9 cellular contexts compared by ENCODE assay signal in the genomic region with DNA sequence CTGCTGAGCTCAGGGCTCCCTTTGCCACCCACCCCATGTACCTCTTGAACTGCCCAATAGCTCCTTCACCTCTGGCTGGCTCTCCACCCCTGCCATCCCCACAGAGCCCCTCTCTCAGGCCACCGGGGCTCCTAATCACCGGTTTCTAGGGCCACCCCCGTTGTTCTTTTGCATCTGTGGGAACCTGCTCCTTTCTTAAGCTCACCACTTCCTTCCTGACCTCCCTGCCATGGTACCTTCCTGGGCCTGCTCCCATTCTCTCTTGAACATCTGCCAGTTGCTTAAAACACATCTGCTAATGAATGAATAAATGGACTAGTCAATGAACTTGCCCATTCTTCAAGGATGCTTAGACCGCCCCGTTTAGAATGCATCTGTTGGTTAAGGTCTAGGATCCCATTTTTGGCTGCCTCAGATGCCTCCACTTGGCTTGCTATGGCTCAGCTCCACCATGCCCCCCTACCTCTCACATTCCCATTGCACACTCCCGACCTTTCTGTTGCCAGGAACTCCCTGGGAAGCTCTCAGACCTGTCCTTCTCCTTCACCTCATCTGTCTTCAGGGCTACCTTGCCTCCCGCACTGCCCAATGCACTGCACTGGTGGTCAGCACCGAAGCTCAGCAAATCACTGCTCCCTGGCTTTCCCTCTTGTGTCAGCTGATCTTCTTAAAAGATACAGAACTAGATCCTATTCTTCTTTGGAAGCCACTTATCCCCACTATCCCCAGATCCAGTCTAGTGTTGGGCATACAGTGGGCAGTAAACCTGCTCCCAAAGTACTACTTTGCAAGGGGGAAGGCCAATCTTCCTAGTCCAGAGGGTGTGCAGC. TPM values are rescaled to one million over a fixed set of nuclear protein-coding genes. Genes with fewer than 3 reads are reported as not detected.
DNase-seq lines count a peak whose midpoint lies in the region; ATAC-seq and TF ChIP-seq lines count a peak whose summit lies in the region.
"Had no signal": no experiment of that assay in that cellular context is flagged by ENCODE, and none has a peak within 500 bp of the region (broad histone marks: within the 10 kb centered on the region; RNA-seq: fewer than 3 reads in every experiment).

No MANE protein-coding gene starts in this region.

- WGBS in thyroid gland, 2 donors = 51 to 52% methylated on average over 8 of the region's 8 CpGs

- H3K27ac Mint-ChIP-seq in activated naive CD8-positive, alpha-beta T cell treated with anti-CD3 and anti-CD28 coated beads, Interleukin-2, amount 50 U/mL, for 24 hours = no peak overlapping the region

- H3K4me1 ChIP-seq in thyroid gland = peaks cover 49 to 97% of the 10 kb centered on the region in 2 donors

- H3K27me3 ChIP-seq in layer of hippocampus (ENCODE audit: control insufficient read depth, insufficient read depth, low read length) = no peaks in the 10 kb centered on the region
- H3K27me3 ChIP-seq in thyroid gland = no peaks in the 10 kb centered on the region

- TF ChIP-seq CTCF in thyroid gland (IDR thresholded peaks at IDR 0.05) = no peak

- peaks cover 27% of the 10 kb centered on the region for H3K4me1 Mint-ChIP-seq in activated T-cell treated with anti-CD3 and anti-CD28 coated beads, Interleukin-2, amount 50 U/mL, for 4 hours (ENCODE audit: low read depth)
- H3K4me1 Mint-ChIP-seq in activated naive CD8-positive, alpha-beta T cell treated with anti-CD3 and anti-CD28 coated beads, Interleukin-2, amount 50 U/mL, for 24 hours = peaks cover 20% of the 10 kb centered on the region

- ATAC-seq in activated T-cell treated with anti-CD3 and anti-CD28 coated beads, Interleukin-2, amount 50 U/mL, for 4 hours = peak in 1 of 2 donors; percentile 9
- ATAC-seq in activated naive CD8-positive, alpha-beta T cell treated with anti-CD3 and anti-CD28 coated beads, Interleukin-2, amount 50 U/mL, for 24 hours = no peak
- ATAC-seq in HG03025 (IDR thresholded peaks at IDR 0.05; ENCODE audit: low FRiP score, unreplicated experiment) = no peak

- no peaks in the 10 kb centered on the region for H3K9me3 Mint-ChIP-seq in activated T-cell treated with anti-CD3 and anti-CD28 coated beads, Interleukin-2, amount 50 U/mL, for 4 hours
- no peaks in the 10 kb centered on the region for H3K9me3 Mint-ChIP-seq in activated naive CD8-positive, alpha-beta T cell treated with anti-CD3 and anti-CD28 coated beads, Interleukin-2, amount 50 U/mL, for 24 hours

- DNase-seq in activated T-cell treated with anti-CD3 and anti-CD28 coated beads, Interleukin-2, amount 50 U/mL, for 4 hours = no peak
- DNase-seq in activated T-cell treated with anti-CD3 and anti-CD28 coated beads, Interleukin-2, amount 50 U/mL, for 1 hour = no peak
- DNase-seq in activated naive CD8-positive, alpha-beta T cell treated with anti-CD3 and anti-CD28 coated beads, Interleukin-2, amount 50 U/mL, for 24 hours = no peak
- peak in 1 of 2 donors; percentile 1 for DNase-seq in thyroid gland
- DNase-seq in NK-92 treated with Interleukin-12 subunit alpha and Interleukin-12 subunit beta, amount 100 ng/mL, for 24 hours (lab: John Stamatoyannopoulos, UW) = no peak
- DNase-seq in NOMO-1 treated with dmso at 0.1 percent for 144 hours (lab: John Stamatoyannopoulos, UW; ENCODE audit: unreplicated experiment) = no peak

- H3K36me3 ChIP-seq in thyroid gland = peaks cover 84 to 90% of the 10 kb centered on the region in 2 donors

- peaks cover 6% of the 10 kb centered on the region for H3K27me3 Mint-ChIP-seq in activated T-cell treated with anti-CD3 and anti-CD28 coated beads, Interleukin-2, amount 50 U/mL, for 4 hours (ENCODE audit: low read depth)
- peaks cover 12% of the 10 kb centered on the region for H3K27me3 Mint-ChIP-seq in activated naive CD8-positive, alpha-beta T cell treated with anti-CD3 and anti-CD28 coated beads, Interleukin-2, amount 50 U/mL, for 24 hours

- peak overlapping the region; percentile 98 for H3K27ac ChIP-seq in layer of hippocampus (ENCODE audit: low read depth, low read length)
- H3K27ac ChIP-seq in thyroid gland = peak overlapping the region; percentile 80 to 100 (median 100)
- H3K27ac ChIP-seq: C4-2B had no signal

- H3K4me3 ChIP-seq in thyroid gland (replicated peaks in 1 of 3) = no peak overlapping the region

- H3K36me3 Mint-ChIP-seq in activated T-cell treated with anti-CD3 and anti-CD28 coated beads, Interleukin-2, amount 50 U/mL, for 4 hours (ENCODE audit: insufficient read depth) = no peaks in the 10 kb centered on the region
- no peaks in the 10 kb centered on the region for H3K36me3 Mint-ChIP-seq in activated naive CD8-positive, alpha-beta T cell treated with anti-CD3 and anti-CD28 coated beads, Interleukin-2, amount 50 U/mL, for 24 hours (ENCODE audit: low read depth)

- intact Hi-C loops in thyroid gland (cut with DNase I) = no loop called here

- H3K4me3 Mint-ChIP-seq in activated T-cell treated with anti-CD3 and anti-CD28 coated beads, Interleukin-2, amount 50 U/mL, for 4 hours = peak overlapping the region; percentile 77
- peak overlapping the region; percentile 27 for H3K4me3 Mint-ChIP-seq in activated naive CD8-positive, alpha-beta T cell treated with anti-CD3 and anti-CD28 coated beads, Interleukin-2, amount 50 U/mL, for 24 hours

- H3K9me3 ChIP-seq in thyroid gland = no peaks in the 10 kb centered on the region

- TF ChIP-seq POLR2A in thyroid gland (IDR thresholded peaks at IDR 0.05) = no peak

RNA-seq across cellular contexts. Expression of a gene that starts 9.1 kb away (rescaled TPM):
- total RNA-seq in activated T-cell treated with anti-CD3 and anti-CD28 coated beads, Interleukin-2, amount 50 U/mL, for 4 hours = under 1 TPM; 0.16 to 0.87 (median 0.20) TPM
- 100 to 1,000 TPM in 3 of 4 donors, 10 to 100 TPM in 1; 76.0 to 149 (median 117) TPM for total RNA-seq in thyroid gland

Comparison
In these comparisons a context has a peak if more than half of its experiments do, and no peak if none do; other contexts are left out.
1. RNA of a gene that starts 9.1 kb away (total RNA-seq): 76.0 to 149 TPM in thyroid gland; 0.16 to 0.87 TPM in activated T-cell treated with anti-CD3 and anti-CD28 coated beads, Interleukin-2, amount 50 U/mL, for 4 hours; every median in the first group is over 10 times any median in the second.